Comparison of ENCODE assay signal across 14 cellular contexts in the genomic region with DNA sequence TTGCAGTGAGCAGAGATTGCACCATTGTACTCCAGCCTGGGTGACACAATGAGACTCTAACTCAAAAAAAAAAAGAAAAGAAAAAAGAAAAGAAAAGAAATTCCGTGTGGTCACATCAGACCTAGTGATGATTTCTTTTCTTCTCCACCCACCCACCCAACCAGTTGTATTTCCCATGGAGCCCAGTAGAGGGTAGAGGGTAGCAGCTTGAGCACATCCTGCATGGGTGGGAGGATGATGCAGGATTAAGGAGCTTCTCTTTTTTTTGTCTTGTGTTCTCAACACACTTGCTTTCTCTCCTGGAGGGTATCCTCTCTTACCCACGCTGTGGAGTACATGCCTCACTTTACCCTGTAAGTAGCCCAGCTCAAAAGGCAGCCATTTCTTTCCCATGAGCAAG.
DNase-seq lines count a peak whose midpoint lies in the region; ATAC-seq, FAIRE-seq and TF ChIP-seq lines count a peak whose summit lies in the region.
"Had no signal": no experiment of that assay in that cellular context is flagged by ENCODE, and none has a peak within 500 bp of the region (broad histone marks: within the 10 kb centered on the region; RNA-seq: fewer than 3 reads in every experiment).

No MANE protein-coding gene starts in this region.

- H2BK12ac ChIP-seq in H1 (ENCODE audit: low read depth, low read length), result 0 out of 2 replicates have a peak overlapping the region, but pooled peaks have one; percentile 39

- no peaks in the 10 kb centered on the region for H3K79me1 ChIP-seq in H1 (ENCODE audit: low read depth, low read length)

- H2BK20ac ChIP-seq in H1 (ENCODE audit: low read length), result peak overlapping the region; percentile 29

- H3K27me3 Mint-ChIP-seq in nephron progenitor cell (ENCODE audit: low read depth, poor library complexity) (peaks cover 11% of the 10 kb centered on the region), endothelial cell (ENCODE audit: unreplicated experiment) (peaks cover 2% of the 10 kb centered on the region)

- TF ChIP-seq RAD21 in H1 (IDR thresholded peaks at IDR 0.05 in 1 of 2, conservative IDR thresholded peaks at IDR 0.05 in 1 of 2; ENCODE audit: low read depth in 2 of 2, low read length in 2 of 2), result peak; percentile 50 to 65

- no peaks in the 10 kb centered on the region for H3K79me2 ChIP-seq in H1 (ENCODE audit: control insufficient read depth in 1 of 2, insufficient read depth in 2 of 2, low read length in 2 of 2)

- H3K4ac ChIP-seq in H1 (replicated peaks; ENCODE audit: insufficient read length, low read depth, low read length), result no peak overlapping the region

- CTCF ChIA-PET in H1 (lab: Charles Lee; ENCODE audit: partially characterized antibody), result interaction anchor here (0.6 to 2.0 kb wide), 10 partner anchors 8 to 999 kb away, joined by 3 to 8 read pairs (median 4); no protein-coding TSS in a partner anchor

- no peak overlapping the region for H3K4me2 ChIP-seq in H1 (ENCODE audit: insufficient read depth in 1 of 2, low read depth in 2 of 2, low read length in 2 of 2)

- H3K18ac ChIP-seq in H1 (ENCODE audit: extremely low read depth, low read length), result no peak overlapping the region

- peaks cover 7 to 8% of the 10 kb centered on the region in 2 experiments; a peak in 2 of 4 replicates for H3K9me3 ChIP-seq in H1 (ENCODE audit: insufficient read depth in 2 of 2, low read depth in 1 of 2, low read length in 1 of 2)
- no peaks in the 10 kb centered on the region for H3K9me3 ChIP-seq in gastroesophageal sphincter

- no peak overlapping the region; the same call in 1 of the 2 replicates for H2BK5ac ChIP-seq in H1 (ENCODE audit: low read depth, low read length)

- H3K4me1 ChIP-seq in H1 (replicated peaks in 1 of 4; ENCODE audit: control insufficient read depth in 3 of 4, insufficient read depth in 4 of 4, low read length in 3 of 4), result peaks cover 0 to 3% (median 1%) of the 10 kb centered on the region in 4 experiments; a peak in 1 of 7 replicates
- H3K4me1 ChIP-seq in gastroesophageal sphincter, result no peaks in the 10 kb centered on the region

- no peaks in the 10 kb centered on the region for H3K27me3 ChIP-seq in H1 (replicated peaks in 1 of 4; ENCODE audit: control insufficient read depth in 3 of 4, extremely low read depth in 1 of 4, insufficient read depth in 3 of 4, low read length in 3 of 4)
- H3K27me3 ChIP-seq in gastroesophageal sphincter, result peaks cover 10% of the 10 kb centered on the region

- H3K4me3 Mint-ChIP-seq in nephron progenitor cell (no peak overlapping the region), endothelial cell (ENCODE audit: unreplicated experiment) (no peak overlapping the region)
- H3K4me3 Mint-ChIP-seq: stimulated activated naive B cell treated with anti-CD40 and anti-IgM and Interleukin-4, amounts not matched to agents 10 μg/mL and 1 μg/mL and 100 μg/mL, for 72 hours had no signal

- DNase-seq in AML-193 (lab: John Stamatoyannopoulos, UW), result peak; percentile 2 to 8
- peak; percentile 14 for DNase-seq in GDM1 (lab: John Stamatoyannopoulos, UW)
- DNase-seq in NCI-H69 (lab: John Stamatoyannopoulos, UW), result peak; percentile 58
- no peak for DNase-seq in H1 (ENCODE audit: low read depth in 1 of 2, low spot score in 2 of 2)
- DNase-seq in nephron progenitor cell, result no peak
- no peak for DNase-seq in endothelial cell (ENCODE audit: low spot score)
- DNase-seq: activated gamma-delta T cell; cerebellar nuclear complex; left colon; NCI-H187 treated with DMSO at 0.1 percent for 48 hours; stimulated activated naive B cell treated with anti-CD40 and anti-IgM and Interleukin-4, amounts not matched to agents 10 μg/mL and 1 μg/mL and 100 μg/mL, for 72 hours had no signal

- POLR2A ChIA-PET in H1 (lab: Charles Lee; ENCODE audit: partially characterized antibody), result interaction anchor here (0.7 kb wide), 1 partner anchor 143 kb away, joined by 3 read pairs; no protein-coding TSS in a partner anchor

- H2BK120ac ChIP-seq in H1 (replicated peaks; ENCODE audit: low read depth, low read length), result no peak overlapping the region

- H3K27ac Mint-ChIP-seq in nephron progenitor cell (no peak overlapping the region), endothelial cell (ENCODE audit: unreplicated experiment) (no peak overlapping the region)
- H3K27ac Mint-ChIP-seq: stimulated activated naive B cell treated with anti-CD40 and anti-IgM and Interleukin-4, amounts not matched to agents 10 μg/mL and 1 μg/mL and 100 μg/mL, for 72 hours had no signal

- H3K36me3 Mint-ChIP-seq in nephron progenitor cell (ENCODE audit: low read depth) (no peaks in the 10 kb centered on the region), endothelial cell (ENCODE audit: low read depth, unreplicated experiment) (no peaks in the 10 kb centered on the region)

- H2BK15ac ChIP-seq in H1 (ENCODE audit: low read length), result no peak overlapping the region

- no peak overlapping the region for H3K56ac ChIP-seq in H1 (replicated peaks; ENCODE audit: insufficient read length, low read depth, low read length)

- no peak for FAIRE-seq in H1 (lab: Jason Lieb, UNC)

- no peaks in the 10 kb centered on the region for H4K20me1 ChIP-seq in H1 (replicated peaks in 1 of 2; ENCODE audit: control insufficient read depth in 1 of 2, insufficient read depth in 2 of 2, low read length in 2 of 2)

- no peak overlapping the region for H3K23ac ChIP-seq in H1 (ENCODE audit: insufficient read length)

- no peak overlapping the region for H3K4me3 ChIP-seq in H1 (ENCODE audit: extremely low read depth in 1 of 4, insufficient read depth in 2 of 4, low read depth in 3 of 4, low read length in 4 of 4)
- no peak overlapping the region for H3K4me3 ChIP-seq in gastroesophageal sphincter

- H3K9ac ChIP-seq in H1 (replicated peaks in 1 of 4; ENCODE audit: extremely low read depth in 1 of 4, low read depth in 3 of 4, low read length in 3 of 4), result no peak overlapping the region

- TF ChIP-seq EP300 in H1 (IDR thresholded peaks at IDR 0.05; ENCODE audit: borderline replicate concordance in 1 of 2, low read depth in 2 of 2, low read length in 2 of 2) (no peak), gastroesophageal sphincter (IDR thresholded peaks at IDR 0.05) (no peak)

- H3K36me3 ChIP-seq in H1 (ENCODE audit: control insufficient read depth in 2 of 4, insufficient read depth in 4 of 4, low read length in 3 of 4), result no peaks in the 10 kb centered on the region
- no peaks in the 10 kb centered on the region for H3K36me3 ChIP-seq in gastroesophageal sphincter

- no peak overlapping the region for H2AK5ac ChIP-seq in H1 (ENCODE audit: low read depth, low read length)

- no peak overlapping the region for H4K8ac ChIP-seq in H1 (ENCODE audit: extremely low read depth, insufficient read depth, low read length)

- H3K27ac ChIP-seq in H1 (ENCODE audit: low read depth, low read length), result no peak overlapping the region
- H3K27ac ChIP-seq in gastroesophageal sphincter, result no peak overlapping the region

- peaks cover 26% of the 10 kb centered on the region for H3K9me3 Mint-ChIP-seq in nephron progenitor cell
- H3K9me3 Mint-ChIP-seq in endothelial cell (ENCODE audit: unreplicated experiment), result peaks cover 4% of the 10 kb centered on the region

- no peak overlapping the region for H4K5ac ChIP-seq in H1 (ENCODE audit: insufficient read length, low read depth, low read length)

- no peaks in the 10 kb centered on the region for H3K23me2 ChIP-seq in H1 (ENCODE audit: low read depth, low read length)

- H3K4me1 Mint-ChIP-seq in nephron progenitor cell (peaks cover 30% of the 10 kb centered on the region), endothelial cell (ENCODE audit: unreplicated experiment) (peaks cover 4% of the 10 kb centered on the region)

- no peak overlapping the region for H3K14ac ChIP-seq in H1 (ENCODE audit: insufficient read length)

- peak; percentile 26 to 40 (median 35) for TF ChIP-seq CTCF in H1 (IDR thresholded peaks at IDR 0.05; ENCODE audit: control extremely low read depth in 1 of 3, insufficient read depth in 1 of 3, low read depth in 1 of 3, low read length in 3 of 3)
- no peak for TF ChIP-seq CTCF in nephron progenitor cell (IDR thresholded peaks at IDR 0.05)
- TF ChIP-seq CTCF in gastroesophageal sphincter (IDR thresholded peaks at IDR 0.05), result no peak
- TF ChIP-seq CTCF in endothelial cell (IDR thresholded peaks at IDR 0.05; ENCODE audit: unreplicated experiment), result no peak

- no peak for ATAC-seq in GM21576 (IDR thresholded peaks at IDR 0.05; ENCODE audit: unreplicated experiment)
- no peak for ATAC-seq in gastroesophageal sphincter
- ATAC-seq: left colon, Panc1 had no signal

- no peak for TF ChIP-seq POLR2A in H1 (IDR thresholded peaks at IDR 0.05; ENCODE audit: control extremely low read depth in 1 of 2, low read depth in 2 of 2, low read length in 2 of 2)
- no peak for TF ChIP-seq POLR2A in gastroesophageal sphincter (IDR thresholded peaks at IDR 0.05)

- H2AFZ ChIP-seq in H1 (ENCODE audit: low read length), result no peak overlapping the region

- H4K91ac ChIP-seq in H1 (replicated peaks; ENCODE audit: insufficient read length, low read length), result no peak overlapping the region

- 71% methylated on average over 1 of the region's 2 CpGs; no CpG with 5 or more reads in 1 of the 2 experiments for WGBS in H1 (ENCODE audit: extremely low coverage in 1 of 2, insufficient coverage in 1 of 2, insufficient read length in 1 of 2, insufficient replicate concordance in 2 of 2, low coverage in 1 of 2, low lambda C conversion rate in 2 of 2, missing lambda C conversion rate in 1 of 2), 2 experiments
- WGBS in gastroesophageal sphincter (ENCODE audit: low coverage in 1 of 2), 2 donors, result 71 to 80% methylated on average over 1 to 2 of the region's 2 CpGs

TF ChIP-seq in H1, 55 proteins besides CTCF, POLR2A, EP300 and RAD21:
- TF ChIP-seq BACH1 (IDR thresholded peaks at IDR 0.05; ENCODE audit: low read length) (no peak), EGR1 (IDR thresholded peaks at IDR 0.05; ENCODE audit: borderline replicate concordance, low read depth, low read length) (no peak), RXRA (IDR thresholded peaks at IDR 0.05; ENCODE audit: insufficient read depth, low read depth, low read length) (no peak)
- TF ChIP-seq, protein P1, sequence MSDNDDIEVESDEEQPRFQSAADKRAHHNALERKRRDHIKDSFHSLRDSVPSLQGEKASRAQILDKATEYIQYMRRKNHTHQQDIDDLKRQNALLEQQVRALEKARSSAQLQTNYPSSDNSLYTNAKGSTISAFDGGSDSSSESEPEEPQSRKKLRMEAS (IDR thresholded peaks at IDR 0.05), result no peak

Comparison
In these comparisons a context has a peak if more than half of its experiments do, and no peak if none do; other contexts are left out.
1. DNase-seq: peak in AML-193 (2 of 2), GDM1 (single experiment) and NCI-H69 (single experiment); none in H1 (0 of 2), nephron progenitor cell (single experiment) and endothelial cell (single experiment).
2. CTCF ChIP-seq: peak in H1 (3 of 3); none in nephron progenitor cell (single experiment), gastroesophageal sphincter (0 of 4) and endothelial cell (single experiment).